In genomic region chr10:4074559-4075407, GRCh38 we compare ENCODE assay signal across 12 cellular contexts.
A peak's percentile ranks its signal among the peaks of the same experiment; 100 is the strongest.
DNase-seq lines count a peak whose midpoint lies in the region; ATAC-seq and TF ChIP-seq lines count a peak whose summit lies in the region.
"Had no signal": no experiment of that assay in that cellular context is flagged by ENCODE, and none has a peak within 500 bp of the region (broad histone marks: within the 10 kb centered on the region; RNA-seq: fewer than 3 reads in every experiment).

No MANE protein-coding gene starts in this region.

- H3K27ac ChIP-seq in heart left ventricle, result peak overlapping the region in 11 of 12 donors; percentile 9 to 56 (median 45)
- peak overlapping the region; percentile 63 for H3K27ac ChIP-seq in suprapubic skin
- H3K27ac ChIP-seq in PC-3 (ENCODE audit: low read length), result no peak overlapping the region
- H3K27ac ChIP-seq: neural progenitor cell had no signal

- H3K9ac ChIP-seq in adipocyte (ENCODE audit: low read length), result peak overlapping the region; percentile 71
- no peak overlapping the region for H3K9ac ChIP-seq in PC-3 (ENCODE audit: low read length)
- H3K9ac ChIP-seq: neural progenitor cell had no signal

- ATAC-seq in heart left ventricle (peak; percentile 68 to 92 (median 86)), PC-3 (no peak)
- ATAC-seq: K562 had no signal

- TF ChIP-seq CTCF in heart left ventricle (IDR thresholded peaks at IDR 0.05), result no peak
- TF ChIP-seq CTCF in suprapubic skin (IDR thresholded peaks at IDR 0.05), result no peak
- TF ChIP-seq CTCF in PC-3 (conservative IDR thresholded peaks at IDR 0.05; ENCODE audit: low read depth, low read length), result no peak

- H3K27me3 Mint-ChIP-seq in activated naive CD4-positive, alpha-beta T cell treated with anti-CD3 and anti-CD28 coated beads, Interleukin-2, amount 10 ng/mL, durations not matched to agents 7 days and 5 days, result no peaks in the 10 kb centered on the region

- BruUV-seq in PC-3 (replicated peaks; lab: Mats Ljungman, UMichigan), result no TSS peak

- POLR2A ChIA-PET in PC-3 (lab: Charles Lee; ENCODE audit: unreplicated experiment), result no interaction called here

- H3K27me3 ChIP-seq in adipocyte (replicated peaks; ENCODE audit: control insufficient read depth, insufficient read depth, low read length), result no peaks in the 10 kb centered on the region
- no peaks in the 10 kb centered on the region for H3K27me3 ChIP-seq in heart left ventricle
- H3K27me3 ChIP-seq in suprapubic skin, result no peaks in the 10 kb centered on the region
- no peaks in the 10 kb centered on the region for H3K27me3 ChIP-seq in PC-3 (ENCODE audit: low read length)
- H3K27me3 ChIP-seq: neural progenitor cell had no signal

- no peaks in the 10 kb centered on the region for H3K79me2 ChIP-seq in PC-3 (ENCODE audit: low read length)

- no peak overlapping the region for H3K4me2 ChIP-seq in PC-3 (ENCODE audit: low read length)
- H3K4me2 ChIP-seq: neural progenitor cell had no signal

- WGBS in heart left ventricle, 4 donors, result 62 to 67% (median 66%) methylated on average over 10 of the region's 10 CpGs
- 60% methylated on average over 10 of the region's 10 CpGs for WGBS in suprapubic skin

- H3K9me3 ChIP-seq in adipocyte (ENCODE audit: control insufficient read depth, low read length) (no peaks in the 10 kb centered on the region), heart left ventricle (no peaks in the 10 kb centered on the region), suprapubic skin (no peaks in the 10 kb centered on the region), PC-3 (ENCODE audit: low read length) (no peaks in the 10 kb centered on the region)

- H3K4me1 Mint-ChIP-seq in activated naive CD4-positive, alpha-beta T cell treated with anti-CD3 and anti-CD28 coated beads, Interleukin-2, amount 10 ng/mL, durations not matched to agents 7 days and 5 days, result peaks cover 47% of the 10 kb centered on the region

- peak overlapping the region; percentile 83 for H3K27ac Mint-ChIP-seq in activated naive CD4-positive, alpha-beta T cell treated with anti-CD3 and anti-CD28 coated beads, Interleukin-2, amount 10 ng/mL, durations not matched to agents 7 days and 5 days

- no peak overlapping the region for H3K4me3 ChIP-seq in adipocyte (ENCODE audit: low read length)
- no peak overlapping the region for H3K4me3 ChIP-seq in heart left ventricle
- no peak overlapping the region for H3K4me3 ChIP-seq in suprapubic skin
- H3K4me3 ChIP-seq in PC-3 (ENCODE audit: low read length), result no peak overlapping the region
- H3K4me3 ChIP-seq: K562, neural progenitor cell had no signal

- H3K4me3 Mint-ChIP-seq in activated naive CD4-positive, alpha-beta T cell treated with anti-CD3 and anti-CD28 coated beads, Interleukin-2, amount 10 ng/mL, durations not matched to agents 7 days and 5 days, result peak overlapping the region; percentile 2
- H3K4me3 Mint-ChIP-seq: neural progenitor cell had no signal

- no peaks in the 10 kb centered on the region for H4K20me1 ChIP-seq in PC-3 (ENCODE audit: low read length)

- no peak for TF ChIP-seq EP300 in suprapubic skin (IDR thresholded peaks at IDR 0.05)

- H2AFZ ChIP-seq in PC-3 (ENCODE audit: low read length), result no peak overlapping the region
- H2AFZ ChIP-seq: neural progenitor cell had no signal

- CTCF ChIA-PET in activated naive CD4-positive, alpha-beta T cell treated with anti-CD3 and anti-CD28 coated beads, Interleukin-2, amount 10 ng/mL, durations not matched to agents 7 days and 5 days (lab: Charles Lee), result interaction anchor here (0.5 kb wide), 1 partner anchor 16 kb away, joined by 3 read pairs; no protein-coding TSS in a partner anchor
- CTCF ChIA-PET in PC-3 (lab: Charles Lee), result no interaction called here

- H3K36me3 ChIP-seq in adipocyte (ENCODE audit: control insufficient read depth, insufficient read depth, low read length, severe bottlenecking) (no peaks in the 10 kb centered on the region), heart left ventricle (no peaks in the 10 kb centered on the region), suprapubic skin (no peaks in the 10 kb centered on the region), PC-3 (ENCODE audit: low read depth, low read length) (no peaks in the 10 kb centered on the region)
- H3K36me3 ChIP-seq: neural progenitor cell had no signal

- intact Hi-C loops in heart left ventricle (cut with DNase I), result loop anchor here in 2 of 10 donors (10.0 kb wide), 2 partner anchors 260 to 280 kb away; no protein-coding TSS in a partner anchor
- intact Hi-C loops in PC-3 (cut with micrococcal nuclease), result no loop called here

- peaks cover 2% of the 10 kb centered on the region for H3K36me3 Mint-ChIP-seq in activated naive CD4-positive, alpha-beta T cell treated with anti-CD3 and anti-CD28 coated beads, Interleukin-2, amount 10 ng/mL, durations not matched to agents 7 days and 5 days
- H3K36me3 Mint-ChIP-seq: neural progenitor cell had no signal

- no peaks in the 10 kb centered on the region for H3K9me2 ChIP-seq in PC-3 (replicated peaks; ENCODE audit: low read length)

- DNase-seq in activated naive CD4-positive, alpha-beta T cell treated with anti-CD3 and anti-CD28 coated beads, Interleukin-2, amount 10 ng/mL, durations not matched to agents 7 days and 5 days, result peak; percentile 33
- no peak for DNase-seq in activated naive CD4-positive, alpha-beta T cell (lab: John Stamatoyannopoulos, UW)
- DNase-seq in adipocyte (ENCODE audit: low read depth), result no peak
- DNase-seq in heart left ventricle, result peak in 4 of 5 donors; percentile 35 to 58 (median 46)
- DNase-seq in suprapubic skin (ENCODE audit: low spot score in 2 of 2), result no peak
- DNase-seq in PC-3, result no peak
- no peak for DNase-seq in cerebellar nuclear complex (lab: John Stamatoyannopoulos, UW)
- DNase-seq in NCI-H1105 (lab: John Stamatoyannopoulos, UW), result no peak
- DNase-seq: C1 segment of cervical spinal cord, OCI-M1 had no signal

- no peaks in the 10 kb centered on the region for H3F3A ChIP-seq in PC-3 (ENCODE audit: low read length, unreplicated experiment)

- H3K9me3 Mint-ChIP-seq in activated naive CD4-positive, alpha-beta T cell treated with anti-CD3 and anti-CD28 coated beads, Interleukin-2, amount 10 ng/mL, durations not matched to agents 7 days and 5 days, result no peaks in the 10 kb centered on the region

- no peak for TF ChIP-seq POLR2A in heart left ventricle (IDR thresholded peaks at IDR 0.05)
- no peak for TF ChIP-seq POLR2A in suprapubic skin (IDR thresholded peaks at IDR 0.05)

- H3K4me1 ChIP-seq in adipocyte (ENCODE audit: control insufficient read depth, insufficient read depth, low read length) (peaks cover 21% of the 10 kb centered on the region), heart left ventricle (peaks cover 0 to 40% (median 21%) of the 10 kb centered on the region in 12 donors), suprapubic skin (peaks cover 29% of the 10 kb centered on the region), PC-3 (ENCODE audit: insufficient read depth, low read length) (no peaks in the 10 kb centered on the region)
- H3K4me1 ChIP-seq: neural progenitor cell had no signal

Comparison
In these comparisons a context has a peak if more than half of its experiments do, and no peak if none do; other contexts are left out.
1. DNase-seq: peak in activated naive CD4-positive, alpha-beta T cell treated with anti-CD3 and anti-CD28 coated beads, Interleukin-2, amount 10 ng/mL, durations not matched to agents 7 days and 5 days (single experiment) and heart left ventricle (4 of 5); none in activated naive CD4-positive, alpha-beta T cell (0 of 4), adipocyte (single experiment), suprapubic skin (0 of 2), PC-3 (single experiment), cerebellar nuclear complex (0 of 2) and NCI-H1105 (single experiment).